ENCODE assay signal across 15 cellular contexts in the genomic region with DNA sequence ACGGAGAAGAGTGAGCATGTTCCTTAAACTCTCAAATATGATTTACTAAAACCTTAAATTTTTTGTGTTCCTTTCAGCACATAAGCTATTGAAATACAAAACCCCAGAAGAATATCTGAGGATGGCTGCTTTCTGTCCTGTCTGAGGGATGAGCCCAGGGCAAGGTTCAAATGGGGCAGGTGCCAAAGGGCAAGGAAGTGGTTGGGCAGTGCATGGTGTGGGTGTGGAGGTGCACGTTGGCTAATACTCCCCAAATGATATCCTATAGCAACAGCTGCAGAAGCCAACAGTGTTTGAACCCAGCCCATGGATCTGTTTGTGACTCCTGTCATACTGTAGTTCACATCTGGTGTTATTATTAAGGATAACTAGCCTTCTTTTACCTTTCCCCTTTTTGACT.
DNase-seq lines count a peak whose midpoint lies in the region; ATAC-seq and TF ChIP-seq lines count a peak whose summit lies in the region.
"Had no signal": no experiment of that assay in that cellular context is flagged by ENCODE, and none has a peak within 500 bp of the region (broad histone marks: within the 10 kb centered on the region; RNA-seq: fewer than 3 reads in every experiment).

No MANE protein-coding gene starts in this region.

- DNase-seq in left colon = no peak
- no peak for DNase-seq in mucosa of descending colon
- DNase-seq in activated CD8-positive, alpha-beta T cell treated with anti-CD3 and anti-CD28 coated beads, Interleukin-2, amount 10 ng/mL, durations not matched to agents 7 days and 5 days = no peak
- DNase-seq: AML-193; Caco-2; Calu3; CD4-positive, alpha-beta T cell; CD8-positive, alpha-beta T cell; DMS79 treated with DMSO at 0.1 percent for 48 hours; GF-D8 had no signal

- H3K4me1 ChIP-seq in mucosa of descending colon (ENCODE audit: low read depth) = no peaks in the 10 kb centered on the region
- H3K4me1 ChIP-seq: A549; BLaER1 treated with 17β-estradiol and CSF1 and Interleukin-3, amounts not matched to agents 10 nM and 100 nM; Caco-2 had no signal

- peaks cover 40% of the 10 kb centered on the region for H3K27me3 Mint-ChIP-seq in stimulated activated memory B cell treated with anti-CD40 and anti-IgM and Interleukin-4, amounts not matched to agents 10 μg/mL and 1 μg/mL and 100 μg/mL, for 72 hours
- H3K27me3 Mint-ChIP-seq in activated CD8-positive, alpha-beta T cell treated with anti-CD3 and anti-CD28 coated beads, Interleukin-2, amount 10 ng/mL, durations not matched to agents 7 days and 5 days (ENCODE audit: low read depth) = peaks cover 15% of the 10 kb centered on the region

- peaks cover 7% of the 10 kb centered on the region for H3K9me3 Mint-ChIP-seq in stimulated activated memory B cell treated with anti-CD40 and anti-IgM and Interleukin-4, amounts not matched to agents 10 μg/mL and 1 μg/mL and 100 μg/mL, for 72 hours
- H3K9me3 Mint-ChIP-seq in activated CD8-positive, alpha-beta T cell treated with anti-CD3 and anti-CD28 coated beads, Interleukin-2, amount 10 ng/mL, durations not matched to agents 7 days and 5 days (ENCODE audit: insufficient read depth) = no peaks in the 10 kb centered on the region

- no peak overlapping the region for H3K27ac Mint-ChIP-seq in stimulated activated memory B cell treated with anti-CD40 and anti-IgM and Interleukin-4, amounts not matched to agents 10 μg/mL and 1 μg/mL and 100 μg/mL, for 72 hours
- no peak overlapping the region for H3K27ac Mint-ChIP-seq in activated CD8-positive, alpha-beta T cell treated with anti-CD3 and anti-CD28 coated beads, Interleukin-2, amount 10 ng/mL, durations not matched to agents 7 days and 5 days
- H3K27ac Mint-ChIP-seq: B cell; CD4-positive, alpha-beta T cell; CD8-positive, alpha-beta T cell had no signal

- H3K9me3 ChIP-seq in mucosa of descending colon = no peaks in the 10 kb centered on the region

- H3K4me3 ChIP-seq in mucosa of descending colon = no peak overlapping the region
- H3K4me3 ChIP-seq: A549; BLaER1 treated with 17β-estradiol and CSF1 and Interleukin-3, amounts not matched to agents 10 nM and 100 nM had no signal

- H3K4me1 Mint-ChIP-seq in stimulated activated memory B cell treated with anti-CD40 and anti-IgM and Interleukin-4, amounts not matched to agents 10 μg/mL and 1 μg/mL and 100 μg/mL, for 72 hours = no peaks in the 10 kb centered on the region
- H3K4me1 Mint-ChIP-seq in activated CD8-positive, alpha-beta T cell treated with anti-CD3 and anti-CD28 coated beads, Interleukin-2, amount 10 ng/mL, durations not matched to agents 7 days and 5 days (ENCODE audit: low read depth) = no peaks in the 10 kb centered on the region
- H3K4me1 Mint-ChIP-seq: B cell had no signal

- intact Hi-C loops in left colon (cut with DNase I, micrococcal nuclease) = no loop called here
- intact Hi-C loops in mucosa of descending colon (cut with DNase I, micrococcal nuclease) = no loop called here

- POLR2A ChIA-PET in activated CD8-positive, alpha-beta T cell treated with anti-CD3 and anti-CD28 coated beads, Interleukin-2, amount 10 ng/mL, durations not matched to agents 7 days and 5 days (lab: Charles Lee) = no interaction called here

- TF ChIP-seq CTCF in mucosa of descending colon (IDR thresholded peaks at IDR 0.05) = no peak

- ATAC-seq in left colon = peak; percentile 74
- ATAC-seq in mucosa of descending colon = peak; percentile 56
- peak; percentile 34 for ATAC-seq in stimulated activated memory B cell treated with anti-CD40 and anti-IgM and Interleukin-4, amounts not matched to agents 10 μg/mL and 1 μg/mL and 100 μg/mL, for 72 hours
- no peak for ATAC-seq in activated CD8-positive, alpha-beta T cell treated with anti-CD3 and anti-CD28 coated beads, Interleukin-2, amount 10 ng/mL, durations not matched to agents 7 days and 5 days
- ATAC-seq in GM21515 (IDR thresholded peaks at IDR 0.05; ENCODE audit: unreplicated experiment) = no peak
- ATAC-seq: A549; CD8-positive, alpha-beta T cell had no signal

- no peaks in the 10 kb centered on the region for H3K36me3 ChIP-seq in mucosa of descending colon (ENCODE audit: low read depth)
- H3K36me3 ChIP-seq: BLaER1 treated with 17β-estradiol and CSF1 and Interleukin-3, amounts not matched to agents 10 nM and 100 nM had no signal

- CTCF ChIA-PET in activated CD8-positive, alpha-beta T cell treated with anti-CD3 and anti-CD28 coated beads, Interleukin-2, amount 10 ng/mL, durations not matched to agents 7 days and 5 days (lab: Charles Lee) = no interaction called here

- no peak overlapping the region for H3K4me3 Mint-ChIP-seq in stimulated activated memory B cell treated with anti-CD40 and anti-IgM and Interleukin-4, amounts not matched to agents 10 μg/mL and 1 μg/mL and 100 μg/mL, for 72 hours
- no peak overlapping the region for H3K4me3 Mint-ChIP-seq in activated CD8-positive, alpha-beta T cell treated with anti-CD3 and anti-CD28 coated beads, Interleukin-2, amount 10 ng/mL, durations not matched to agents 7 days and 5 days
- H3K4me3 Mint-ChIP-seq: B cell; CD4-positive, alpha-beta T cell; CD8-positive, alpha-beta T cell had no signal

- H3K36me3 Mint-ChIP-seq in stimulated activated memory B cell treated with anti-CD40 and anti-IgM and Interleukin-4, amounts not matched to agents 10 μg/mL and 1 μg/mL and 100 μg/mL, for 72 hours = no peaks in the 10 kb centered on the region
- H3K36me3 Mint-ChIP-seq in activated CD8-positive, alpha-beta T cell treated with anti-CD3 and anti-CD28 coated beads, Interleukin-2, amount 10 ng/mL, durations not matched to agents 7 days and 5 days (ENCODE audit: low read depth) = no peaks in the 10 kb centered on the region
- H3K36me3 Mint-ChIP-seq: CD8-positive, alpha-beta T cell had no signal

Comparison
In these comparisons a context has a peak if more than half of its experiments do, and no peak if none do; other contexts are left out.
1. ATAC-seq: peak in left colon (single experiment), mucosa of descending colon (single experiment) and stimulated activated memory B cell treated with anti-CD40 and anti-IgM and Interleukin-4, amounts not matched to agents 10 μg/mL and 1 μg/mL and 100 μg/mL, for 72 hours (single experiment); none in activated CD8-positive, alpha-beta T cell treated with anti-CD3 and anti-CD28 coated beads, Interleukin-2, amount 10 ng/mL, durations not matched to agents 7 days and 5 days (single experiment) and GM21515 (single experiment).